20 cellular contexts compared by ENCODE assay signal in genomic region chr5:169020102-169020501, GRCh38.
DNase-seq lines count a peak whose midpoint lies in the region; ATAC-seq, FAIRE-seq and TF ChIP-seq lines count a peak whose summit lies in the region.
"Had no signal": no experiment of that assay in that cellular context is flagged by ENCODE, and none has a peak within 500 bp of the region (broad histone marks: within the 10 kb centered on the region; RNA-seq: fewer than 3 reads in every experiment).

No MANE protein-coding gene starts in this region.

- no peaks in the 10 kb centered on the region for H3K36me3 Mint-ChIP-seq in brain

- no peak for ATAC-seq in HG03432 (IDR thresholded peaks at IDR 0.05; ENCODE audit: unreplicated experiment)
- ATAC-seq: effector memory CD8-positive, alpha-beta T cell; psoas muscle had no signal

- CTCF ChIA-PET in OCI-LY7 (lab: Charles Lee; ENCODE audit: unreplicated experiment), result no interaction called here

- H3K27me3 Mint-ChIP-seq in brain, result peaks cover 15% of the 10 kb centered on the region

- no peak for FAIRE-seq in GM12892 (lab: Jason Lieb, UNC)

- DNase-seq in BE2C (peak; percentile 24), LNCaP clone FGC (ENCODE audit: low read depth) (peak; percentile 53), left kidney (ENCODE audit: low read depth, low spot score) (peak; percentile 70), OCI-LY7 (ENCODE audit: low spot score) (no peak), GM12892 (ENCODE audit: insufficient read length) (no peak), HK-2 (ENCODE audit: unreplicated experiment) (no peak)
- DNase-seq: activated B cell treated with CpG ODN at 0.5 μM for 24 hours; activated T-cell treated with anti-CD3 and anti-CD28 coated beads for 4 hours; amniotic stem cell; effector memory CD8-positive, alpha-beta T cell; hypothalamus; MV-4-11; NCI-H510A; psoas muscle; Right ventricle myocardium superior; stimulated activated CD4-positive, alpha-beta T cell treated with anti-CD3 and anti-CD28 coated beads, Interleukin-2, amount 100 ng/mL, for 48 hours; stimulated activated naive CD4-positive, alpha-beta T cell had no signal

- no peaks in the 10 kb centered on the region for H3K36me3 ChIP-seq in BE2C
- H3K36me3 ChIP-seq in OCI-LY7 (ENCODE audit: insufficient read depth, low read length), result no peaks in the 10 kb centered on the region
- H3K36me3 ChIP-seq: BLaER1 had no signal

- H3K4me2 ChIP-seq in OCI-LY7 (ENCODE audit: low read length), result no peak overlapping the region
- H3K4me2 ChIP-seq: BLaER1 had no signal

- H3K9me3 ChIP-seq in BE2C (no peaks in the 10 kb centered on the region), OCI-LY7 (ENCODE audit: low read length) (no peaks in the 10 kb centered on the region)
- H3K9me3 ChIP-seq: BLaER1, psoas muscle had no signal

- H3K4me3 ChIP-seq in BE2C (ENCODE audit: low read depth, low read length) (no peak overlapping the region), LNCaP clone FGC (ENCODE audit: low read depth, low read length) (no peak overlapping the region), OCI-LY7 (ENCODE audit: low read depth, low read length, poor library complexity, severe bottlenecking) (no peak overlapping the region)
- H3K4me3 ChIP-seq: BLaER1, psoas muscle had no signal

- TF ChIP-seq CTCF in BE2C (IDR thresholded peaks at IDR 0.05; ENCODE audit: low read depth, low read length), result no peak
- TF ChIP-seq CTCF in LNCaP clone FGC (IDR thresholded peaks at IDR 0.05; ENCODE audit: control insufficient read depth, extremely low read depth, insufficient read depth), result no peak
- no peak for TF ChIP-seq CTCF in brain (conservative IDR thresholded peaks at IDR 0.05)
- no peak for TF ChIP-seq CTCF in OCI-LY7 (conservative IDR thresholded peaks at IDR 0.05; ENCODE audit: low read length)

- peaks cover 4% of the 10 kb centered on the region; the same call in 1 of the 2 replicates for H3K4me1 ChIP-seq in BE2C
- H3K4me1 ChIP-seq in OCI-LY7 (ENCODE audit: insufficient read depth, low read length, poor library complexity, severe bottlenecking), result no peaks in the 10 kb centered on the region
- H3K4me1 ChIP-seq: BLaER1, psoas muscle had no signal

- H3K27me3 ChIP-seq in BE2C, result no peaks in the 10 kb centered on the region
- H3K27me3 ChIP-seq: BLaER1 had no signal

- H3K27ac Mint-ChIP-seq in brain, result peak overlapping the region in 1 of 5 experiments; percentile 25
- H3K27ac Mint-ChIP-seq: activated B cell treated with CpG ODN at 0.5 μM for 24 hours; effector memory CD8-positive, alpha-beta T cell had no signal

- H3K79me2 ChIP-seq in OCI-LY7 (ENCODE audit: insufficient read depth, low read depth, low read length), result no peaks in the 10 kb centered on the region

- TF ChIP-seq POLR2A in GM12892 (IDR thresholded peaks at IDR 0.05; ENCODE audit: low read depth, low read length), result no peak

- intact Hi-C loops in OCI-LY7 (cut with micrococcal nuclease; ENCODE audit: unreplicated experiment), result no loop called here

- H4K20me1 ChIP-seq in OCI-LY7 (ENCODE audit: insufficient read depth, low read length), result no peaks in the 10 kb centered on the region
- H4K20me1 ChIP-seq: BLaER1 had no signal

- H2AFZ ChIP-seq in OCI-LY7 (ENCODE audit: low read length), result no peak overlapping the region

- H3K4me1 Mint-ChIP-seq in brain, result peaks cover 32% of the 10 kb centered on the region
- H3K4me1 Mint-ChIP-seq: activated B cell treated with CpG ODN at 0.5 μM for 24 hours had no signal

- no peaks in the 10 kb centered on the region for H3K9me2 ChIP-seq in OCI-LY7 (ENCODE audit: insufficient read depth, low read length)

- H3K9me3 Mint-ChIP-seq in brain, result peaks cover 0 to 2% (median 0%) of the 10 kb centered on the region in 5 experiments
- H3K9me3 Mint-ChIP-seq: activated B cell treated with CpG ODN at 0.5 μM for 24 hours; effector memory CD8-positive, alpha-beta T cell had no signal

- H3K27ac ChIP-seq in OCI-LY7 (ENCODE audit: low read depth, low read length, poor library complexity, severe bottlenecking), result no peak overlapping the region
- H3K27ac ChIP-seq: BLaER1, psoas muscle had no signal

- H3K4me3 Mint-ChIP-seq in brain, result peak overlapping the region in 3 of 5 experiments; percentile 14 to 56 (median 35)
- H3K4me3 Mint-ChIP-seq: activated B cell treated with CpG ODN at 0.5 μM for 24 hours; effector memory CD8-positive, alpha-beta T cell had no signal

- POLR2A ChIA-PET in OCI-LY7 (lab: Charles Lee), result no interaction called here

- no TSS peak for BruUV-seq in OCI-LY7 (replicated peaks; lab: Mats Ljungman, UMichigan)

Comparison
In these comparisons a context has a peak if more than half of its experiments do, and no peak if none do; other contexts are left out.
1. DNase-seq: peak in BE2C (single experiment), LNCaP clone FGC (single experiment) and left kidney (single experiment); none in OCI-LY7 (single experiment), GM12892 (single experiment) and HK-2 (single experiment).